27 cellular contexts compared by ENCODE assay signal in the genomic region with DNA sequence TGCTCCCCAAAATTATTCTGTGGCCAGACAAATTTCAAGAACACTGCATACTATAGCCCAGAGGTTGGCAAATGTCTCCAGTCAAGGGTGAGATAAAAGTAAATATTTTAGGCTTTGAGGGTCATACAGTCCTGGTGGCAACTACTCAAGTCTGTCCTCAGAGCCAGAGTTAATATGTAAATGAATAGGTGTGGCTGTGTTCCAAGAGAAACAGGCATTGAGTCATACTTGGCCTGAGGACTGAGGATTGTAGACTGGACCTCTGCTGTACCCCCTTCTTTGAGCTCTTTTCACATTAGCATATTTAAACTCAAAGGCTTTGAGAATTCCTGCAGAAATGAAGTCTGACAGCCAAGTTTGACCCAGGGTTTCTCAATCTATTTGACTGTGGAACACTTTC.
A peak's percentile ranks its signal among the peaks of the same experiment; 100 is the strongest.
DNase-seq lines count a peak whose midpoint lies in the region; ATAC-seq, FAIRE-seq and TF ChIP-seq lines count a peak whose summit lies in the region.
"Had no signal": no experiment of that assay in that cellular context is flagged by ENCODE, and none has a peak within 500 bp of the region (broad histone marks: within the 10 kb centered on the region; RNA-seq: fewer than 3 reads in every experiment).

No MANE protein-coding gene starts in this region.

- H3K9ac ChIP-seq in GM23248 (no peak overlapping the region), endothelial cell of umbilical vein (replicated peaks; ENCODE audit: extremely low read depth, insufficient read depth, low read length) (no peak overlapping the region)

- no peaks in the 10 kb centered on the region for H4K20me1 ChIP-seq in GM23248 (ENCODE audit: insufficient read depth)
- H4K20me1 ChIP-seq in endothelial cell of umbilical vein (replicated peaks; ENCODE audit: control insufficient read depth, extremely low read depth, insufficient read depth, low read length), result no peaks in the 10 kb centered on the region

- DNase-seq in GM23248 (peak; percentile 10), RPMI7951 (ENCODE audit: low read depth) (peak; percentile 57), endothelial cell of umbilical vein (ENCODE audit: low read depth, low spot score) (peak; percentile 32), lower lobe of right lung (no peak), heart right ventricle (no peak), NCI-H146 treated with DMSO at 0.1 percent for 48 hours (lab: John Stamatoyannopoulos, UW; ENCODE audit: unreplicated experiment) (no peak), HEK293T (ENCODE audit: extremely low spot score) (no peak)
- DNase-seq: activated CD4-positive, alpha-beta T cell treated with anti-CD3 and anti-CD28 coated beads, Interleukin-2, amount 10 ng/mL, durations not matched to agents 24 days and 14 days; activated gamma-delta T cell treated with Interleukin-2 at 50 U/mL for 16 hours; activated T-cell treated with anti-CD3 and anti-CD28 coated beads, Interleukin-2, amount 50 U/mL, for 1 hour; CD8-positive, alpha-beta memory T cell; effector CD8-positive, alpha-beta T cell; GDM1; islet precursor cell; NCI-H1436; NCI-H510A treated with DMSO at 0.1 percent for 48 hours; PC-9; right lobe of liver; SIG-M5; stimulated activated CD4-positive, alpha-beta T cell treated with anti-CD3 and anti-CD28 coated beads, Interleukin-4, amount 100 ng/mL, for 1 hour; SW 1271; trophoblast cell had no signal

- TF ChIP-seq CTCF in endothelial cell of umbilical vein (IDR thresholded peaks at IDR 0.05; ENCODE audit: extremely low read depth in 1 of 2, insufficient read depth in 1 of 2, low read depth in 1 of 2, low read length in 2 of 2) (no peak), lower lobe of right lung (IDR thresholded peaks at IDR 0.05) (no peak), heart right ventricle (IDR thresholded peaks at IDR 0.05) (no peak)

- H3K4me2 ChIP-seq in GM23248 (ENCODE audit: unreplicated experiment), result no peak overlapping the region
- no peak overlapping the region for H3K4me2 ChIP-seq in endothelial cell of umbilical vein (ENCODE audit: insufficient read depth, low read length)
- H3K4me2 ChIP-seq: PC-9 had no signal

- 0 out of 2 replicates have a peak, but pooled peaks cover 7% of the 10 kb centered on the region for H3F3A ChIP-seq in GM23248 (ENCODE audit: insufficient read depth)

- H3K27me3 ChIP-seq in GM23248 (replicated peaks; ENCODE audit: insufficient read depth) (no peaks in the 10 kb centered on the region), endothelial cell of umbilical vein (ENCODE audit: control insufficient read depth in 2 of 2, insufficient read depth in 2 of 2, low read length in 2 of 2) (peaks cover 0 to 4% of the 10 kb centered on the region in 2 experiments), lower lobe of right lung (ENCODE audit: low read depth) (no peaks in the 10 kb centered on the region), heart right ventricle (no peaks in the 10 kb centered on the region)
- H3K27me3 ChIP-seq: body of pancreas, right lobe of liver had no signal

- no peaks in the 10 kb centered on the region for H3K36me3 ChIP-seq in GM23248 (ENCODE audit: low read depth)
- H3K36me3 ChIP-seq in endothelial cell of umbilical vein (ENCODE audit: control insufficient read depth in 2 of 2, extremely low read depth in 1 of 2, insufficient read depth in 2 of 2, low read length in 2 of 2), result no peaks in the 10 kb centered on the region
- no peaks in the 10 kb centered on the region for H3K36me3 ChIP-seq in lower lobe of right lung
- H3K36me3 ChIP-seq in heart right ventricle, result no peaks in the 10 kb centered on the region
- H3K36me3 ChIP-seq: HAP-1, right lobe of liver had no signal

- POLR2A ChIA-PET in endothelial cell of umbilical vein (lab: Charles Lee) (no interaction called here), HEK293T (lab: Yijun Ruan, JAX) (no interaction called here)

- H2AFZ ChIP-seq in GM23248, result no peak overlapping the region
- H2AFZ ChIP-seq in endothelial cell of umbilical vein (ENCODE audit: low read depth, low read length), result no peak overlapping the region
- H2AFZ ChIP-seq: PC-9 had no signal

- H3K9me3 ChIP-seq in GM23248 (ENCODE audit: low read depth) (no peaks in the 10 kb centered on the region), endothelial cell of umbilical vein (replicated peaks; ENCODE audit: control insufficient read depth, insufficient read depth, low read length) (no peaks in the 10 kb centered on the region), lower lobe of right lung (peaks cover 5% of the 10 kb centered on the region), heart right ventricle (peaks cover 0 to 21% (median 0%) of the 10 kb centered on the region in 11 donors)
- H3K9me3 ChIP-seq: body of pancreas, HAP-1, right lobe of liver had no signal

- H3K9me2 ChIP-seq in GM23248 (ENCODE audit: insufficient read depth), result no peaks in the 10 kb centered on the region

- intact Hi-C loops in endothelial cell of umbilical vein (cut with micrococcal nuclease) (no loop called here), lower lobe of right lung (cut with DNase I) (no loop called here), heart right ventricle (cut with DNase I) (no loop called here)

- ATAC-seq in lower lobe of right lung (peak; percentile 83 to 84), heart right ventricle (no peak), HG03175 (IDR thresholded peaks at IDR 0.05; ENCODE audit: unreplicated experiment) (no peak)
- ATAC-seq: body of pancreas, K562 had no signal

- H3K27ac ChIP-seq in GM23248, result no peak overlapping the region
- no peak overlapping the region for H3K27ac ChIP-seq in endothelial cell of umbilical vein (ENCODE audit: insufficient read depth, low read depth, low read length)
- H3K27ac ChIP-seq in lower lobe of right lung, result no peak overlapping the region
- H3K27ac ChIP-seq in heart right ventricle, result no peak overlapping the region
- H3K27ac ChIP-seq: body of pancreas, PC-9, right lobe of liver had no signal

- H3K79me2 ChIP-seq in GM23248 (ENCODE audit: insufficient read depth) (no peaks in the 10 kb centered on the region), endothelial cell of umbilical vein (ENCODE audit: control insufficient read depth, insufficient read depth, low read length) (no peaks in the 10 kb centered on the region)

- BruUV-seq in endothelial cell of umbilical vein (replicated peaks; lab: Mats Ljungman, UMichigan), result no TSS peak

- H3K4me1 ChIP-seq in GM23248 (ENCODE audit: insufficient read depth) (0 out of 2 replicates have a peak, but pooled peaks cover 4% of the 10 kb centered on the region), endothelial cell of umbilical vein (ENCODE audit: control insufficient read depth, extremely low read depth, insufficient read depth, low read length) (no peaks in the 10 kb centered on the region), lower lobe of right lung (no peaks in the 10 kb centered on the region), heart right ventricle (peaks cover 0 to 10% (median 0%) of the 10 kb centered on the region in 9 donors)
- H3K4me1 ChIP-seq: body of pancreas, HAP-1, right lobe of liver had no signal

- dilution Hi-C loops in endothelial cell of umbilical vein (cut with MboI; ENCODE audit: extremely low pct_ligation_motif_present, low sequenced_read_pairs), result no loop called here

- CTCF ChIA-PET in endothelial cell of umbilical vein (lab: Charles Lee) (interaction anchor here (1.5 kb wide), 1 partner anchor 19 kb away, joined by 4 read pairs; no protein-coding TSS in a partner anchor), HEK293T (lab: Yijun Ruan, JAX) (no interaction called here)

- FAIRE-seq in endothelial cell of umbilical vein (lab: Jason Lieb, UNC), result peak; percentile 8
- FAIRE-seq: GM19239, K562 had no signal

- no peak for TF ChIP-seq POLR2A in endothelial cell of umbilical vein (IDR thresholded peaks at IDR 0.05; ENCODE audit: low read depth, low read length)

- no peaks in the 10 kb centered on the region for H3K9me1 ChIP-seq in endothelial cell of umbilical vein (replicated peaks; ENCODE audit: control insufficient read depth, extremely low read depth, insufficient read depth, low read length)

- in situ Hi-C loops in GM23248 (cut with MboI), result no loop called here

- H3K4me3 ChIP-seq in GM23248 (no peak overlapping the region), endothelial cell of umbilical vein (replicated peaks in 1 of 3; ENCODE audit: insufficient read depth in 1 of 3, low read depth in 1 of 3, low read length in 3 of 3) (no peak overlapping the region), lower lobe of right lung (no peak overlapping the region), heart right ventricle (no peak overlapping the region)
- H3K4me3 ChIP-seq: body of pancreas, HAP-1, K562, PC-9, right lobe of liver had no signal

TF ChIP-seq in endothelial cell of umbilical vein, 7 proteins besides CTCF, POLR2A, EP300 and RAD21:
- no peak for TF ChIP-seq EZH2 (IDR thresholded peaks at IDR 0.05; ENCODE audit: borderline replicate concordance, low read depth, low read length, severe bottlenecking)
- TF ChIP-seq MYC (IDR thresholded peaks at IDR 0.05; ENCODE audit: low read depth, low read length), result no peak
- TF ChIP-seq JUN (IDR thresholded peaks at IDR 0.05; ENCODE audit: borderline replicate concordance, insufficient read depth, insufficient read length, low read depth), result no peak
- TF ChIP-seq FOS (IDR thresholded peaks at IDR 0.05; ENCODE audit: borderline replicate concordance, insufficient read depth, low read length), result no peak
- TF ChIP-seq GATA2 (IDR thresholded peaks at IDR 0.05; ENCODE audit: insufficient read depth, insufficient read length, low read depth, low read length), result no peak
- TF ChIP-seq POLR2AphosphoS5 (IDR thresholded peaks at IDR 0.05; ENCODE audit: insufficient read depth, low read depth, low read length), result no peak
- TF ChIP-seq, protein P1, sequence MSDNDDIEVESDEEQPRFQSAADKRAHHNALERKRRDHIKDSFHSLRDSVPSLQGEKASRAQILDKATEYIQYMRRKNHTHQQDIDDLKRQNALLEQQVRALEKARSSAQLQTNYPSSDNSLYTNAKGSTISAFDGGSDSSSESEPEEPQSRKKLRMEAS (IDR thresholded peaks at IDR 0.05; ENCODE audit: insufficient read depth, insufficient read length), result no peak

TF ChIP-seq in HEK293T, 16 proteins besides CTCF, POLR2A, EP300 and RAD21:
- TF ChIP-seq CTBP1 (IDR thresholded peaks at IDR 0.05; ENCODE audit: borderline replicate concordance), result no peak
- no peak for TF ChIP-seq ARNT (IDR thresholded peaks at IDR 0.05)
- no peak for TF ChIP-seq SP1 (IDR thresholded peaks at IDR 0.05)
TF ChIP-seq in HEK293T: peak in this region for 0.

Comparison
In these comparisons a context has a peak if more than half of its experiments do, and no peak if none do; other contexts are left out.
1. DNase-seq: peak in GM23248 (single experiment), RPMI7951 (single experiment) and endothelial cell of umbilical vein (single experiment); none in lower lobe of right lung (single experiment), heart right ventricle (0 of 2), NCI-H146 treated with DMSO at 0.1 percent for 48 hours (single experiment) and HEK293T (single experiment).
2. ATAC-seq: peak in lower lobe of right lung (2 of 2); none in heart right ventricle (0 of 8) and HG03175 (single experiment).